1 cellular context compared by ENCODE assay signal in the genomic region with DNA sequence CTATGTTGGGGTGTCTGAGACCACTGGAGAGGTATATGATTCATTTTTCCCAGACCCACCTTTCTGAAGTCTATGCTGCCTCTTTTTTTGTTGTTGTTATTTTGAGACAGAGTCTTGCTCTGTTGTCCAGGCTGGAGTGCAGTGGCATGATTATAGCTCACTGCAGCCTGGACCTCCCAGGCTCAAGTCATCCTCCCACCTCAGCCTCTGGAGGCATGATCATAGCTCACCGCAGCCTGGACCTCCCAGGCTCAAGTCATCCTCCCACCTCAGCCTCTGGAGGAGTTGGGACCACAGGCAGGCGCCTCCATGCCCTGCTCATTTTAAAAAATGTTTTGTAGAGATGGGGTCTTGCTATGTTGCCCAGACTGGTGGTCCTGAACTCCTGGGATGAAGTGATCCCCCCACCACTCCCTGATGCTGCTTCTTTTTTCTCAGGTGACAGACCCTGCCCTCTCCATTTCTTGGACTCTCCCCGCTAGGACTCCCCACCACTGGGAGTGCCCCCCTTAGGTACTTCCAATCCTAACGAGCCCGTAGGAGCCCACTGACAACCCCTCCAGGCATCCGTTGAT.
TF ChIP-seq lines count a peak whose summit lies in the region.

No MANE protein-coding gene starts in this region.

TF ChIP-seq in H1, 55 proteins besides CTCF, POLR2A, EP300 and RAD21:
- TF ChIP-seq TBP (IDR thresholded peaks at IDR 0.05; ENCODE audit: low read depth, low read length) = no peak
- TF ChIP-seq TEAD4 (IDR thresholded peaks at IDR 0.05; ENCODE audit: low read depth, low read length) = no peak
- TF ChIP-seq SIRT6 (IDR thresholded peaks at IDR 0.05; ENCODE audit: low read length) = no peak
- TF ChIP-seq TAF7 (optimal IDR thresholded peaks at IDR 0.05; ENCODE audit: borderline replicate concordance, low read depth, low read length) = no peak
- TF ChIP-seq SP2 (IDR thresholded peaks at IDR 0.05; ENCODE audit: low read length) = no peak
- TF ChIP-seq, protein P1, sequence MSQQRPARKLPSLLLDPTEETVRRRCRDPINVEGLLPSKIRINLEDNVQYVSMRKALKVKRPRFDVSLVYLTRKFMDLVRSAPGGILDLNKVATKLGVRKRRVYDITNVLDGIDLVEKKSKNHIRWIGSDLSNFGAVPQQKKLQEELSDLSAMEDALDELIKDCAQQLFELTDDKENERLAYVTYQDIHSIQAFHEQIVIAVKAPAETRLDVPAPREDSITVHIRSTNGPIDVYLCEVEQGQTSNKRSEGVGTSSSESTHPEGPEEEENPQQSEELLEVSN (IDR thresholded peaks at IDR 0.05) = no peak
- TF ChIP-seq RXRA (IDR thresholded peaks at IDR 0.05; ENCODE audit: insufficient read depth, low read depth, low read length) = no peak
- no peak for TF ChIP-seq JUN (IDR thresholded peaks at IDR 0.05; ENCODE audit: low read depth, low read length)
- TF ChIP-seq KDM4A (IDR thresholded peaks at IDR 0.05; ENCODE audit: low read depth, low read length, severe bottlenecking) = no peak
- no peak for TF ChIP-seq SRF (IDR thresholded peaks at IDR 0.05; ENCODE audit: low read depth, low read length)
- no peak for TF ChIP-seq SAP30 (IDR thresholded peaks at IDR 0.05; ENCODE audit: insufficient read depth, insufficient replicate concordance, low read length)
- TF ChIP-seq CBX8 (IDR thresholded peaks at IDR 0.05; ENCODE audit: borderline replicate concordance, low read depth, low read length) = no peak
- TF ChIP-seq GTF2F1 (IDR thresholded peaks at IDR 0.05; ENCODE audit: borderline replicate concordance, low read depth, low read length) = no peak
- TF ChIP-seq GABPA (IDR thresholded peaks at IDR 0.05; ENCODE audit: borderline replicate concordance, insufficient read depth, low read length) = no peak
- TF ChIP-seq EZH2 (IDR thresholded peaks at IDR 0.05; ENCODE audit: low read depth, low read length, severe bottlenecking) = no peak
- no peak for TF ChIP-seq BCL11A (IDR thresholded peaks at IDR 0.05; ENCODE audit: low read depth in 2 of 2, low read length in 2 of 2)
- TF ChIP-seq CREB1 (IDR thresholded peaks at IDR 0.05) = no peak
TF ChIP-seq in H1: peak in this region for 0.
